Comparison of ENCODE assay signal across 1 cellular context in genomic region chr15:41919954-41920538, GRCh38.
TF ChIP-seq lines count a peak whose summit lies in the region.

No MANE protein-coding gene starts in this region.

TF ChIP-seq in SK-N-SH, 30 proteins besides CTCF, POLR2A, EP300 and RAD21 (continued from another document):
- TF ChIP-seq REST (IDR thresholded peaks at IDR 0.05; ENCODE audit: low read depth, low read length): no peak
- no peak for TF ChIP-seq MXI1 (IDR thresholded peaks at IDR 0.05; ENCODE audit: low read depth, low read length)
- no peak for TF ChIP-seq ZBTB33 (IDR thresholded peaks at IDR 0.05; ENCODE audit: borderline replicate concordance, low read depth)
- no peak for TF ChIP-seq GATA2 (CRISPR knock-in tag; IDR thresholded peaks at IDR 0.05)
- TF ChIP-seq RXRA (IDR thresholded peaks at IDR 0.05; ENCODE audit: borderline replicate concordance, low read depth): no peak
- no peak for TF ChIP-seq TEAD4 (IDR thresholded peaks at IDR 0.05; ENCODE audit: borderline replicate concordance, insufficient read depth)
- TF ChIP-seq POLR2AphosphoS5 (IDR thresholded peaks at IDR 0.05; ENCODE audit: low read depth, low read length): no peak
- TF ChIP-seq NFIC (IDR thresholded peaks at IDR 0.05; ENCODE audit: borderline replicate concordance): no peak
- TF ChIP-seq FOXM1 (IDR thresholded peaks at IDR 0.05; ENCODE audit: low read depth): no peak
- no peak for TF ChIP-seq EZH2phosphoT487 (IDR thresholded peaks at IDR 0.05; ENCODE audit: borderline replicate concordance, low read depth)
- TF ChIP-seq FOSL2 (IDR thresholded peaks at IDR 0.05; ENCODE audit: borderline replicate concordance, low read depth): no peak
- TF ChIP-seq MAX (IDR thresholded peaks at IDR 0.05; ENCODE audit: low read depth): no peak
